25 cellular contexts compared by ENCODE assay signal in genomic region chr6:96841241-96841824, GRCh38.
"Had no signal": no experiment of that assay in that cellular context is flagged by ENCODE, and none has a peak within 500 bp of the region (broad histone marks: within the 10 kb centered on the region; RNA-seq: fewer than 3 reads in every experiment).

No MANE protein-coding gene starts in this region.

- H3K4me3 Mint-ChIP-seq: activated B cell treated with CpG ODN at 0.5 μM for 24 hours; activated CD4-positive, alpha-beta T cell treated with anti-CD3 and anti-CD28 coated beads for 36 hours; activated naive CD4-positive, alpha-beta T cell treated with anti-CD3 and anti-CD28 coated beads for 36 hours; activated naive CD8-positive, alpha-beta T cell treated with anti-CD3 and anti-CD28 coated beads, Interleukin-2, amount 10 ng/mL, durations not matched to agents 7 days and 5 days; natural killer cell treated with Interleukin-12 subunit alpha and Interleukin-12 subunit beta and Interleukin-15 and Interleukin-18, amount 100 ng/mL, for 72 hours; stimulated activated naive CD8-positive, alpha-beta T cell treated with anti-CD3 and anti-CD28 coated beads, Interleukin-15, Interleukin-2, amounts not matched to agents 100 ng/mL and 50 ng/mL, for 24 hours; T-helper 1 cell treated with Interleukin-12 subunit alpha and Interleukin-12 subunit beta and Interleukin-4 antibody, amounts not matched to agents 30 μg/mL and 1 μg/mL, for 36 hours had no signal

- H3K27ac Mint-ChIP-seq: activated B cell treated with CpG ODN at 0.5 μM for 24 hours; activated CD4-positive, alpha-beta T cell treated with anti-CD3 and anti-CD28 coated beads for 36 hours; activated naive CD4-positive, alpha-beta T cell treated with anti-CD3 and anti-CD28 coated beads for 36 hours; activated naive CD8-positive, alpha-beta T cell treated with anti-CD3 and anti-CD28 coated beads, Interleukin-2, amount 10 ng/mL, durations not matched to agents 7 days and 5 days; natural killer cell treated with Interleukin-12 subunit alpha and Interleukin-12 subunit beta and Interleukin-15 and Interleukin-18, amount 100 ng/mL, for 72 hours; stimulated activated naive CD8-positive, alpha-beta T cell treated with anti-CD3 and anti-CD28 coated beads, Interleukin-15, Interleukin-2, amounts not matched to agents 100 ng/mL and 50 ng/mL, for 24 hours; T-helper 1 cell treated with Interleukin-12 subunit alpha and Interleukin-12 subunit beta and Interleukin-4 antibody, amounts not matched to agents 30 μg/mL and 1 μg/mL, for 36 hours had no signal

- H3K27ac ChIP-seq: body of pancreas, cardiac muscle cell, gastrocnemius medialis, left lung, prostate gland, tibial artery had no signal

- H3K9me3 Mint-ChIP-seq: natural killer cell treated with Interleukin-12 subunit alpha and Interleukin-12 subunit beta and Interleukin-15 and Interleukin-18, amount 100 ng/mL, for 72 hours had no signal

- H3K4me3 ChIP-seq: body of pancreas, cardiac muscle cell, gastrocnemius medialis, left lung, lung, prostate gland, tibial artery had no signal

- H3K36me3 Mint-ChIP-seq: activated naive CD8-positive, alpha-beta T cell treated with anti-CD3 and anti-CD28 coated beads, Interleukin-2, amount 10 ng/mL, durations not matched to agents 7 days and 5 days had no signal

- H3K9me3 ChIP-seq: body of pancreas, gastrocnemius medialis, prostate gland had no signal

- DNase-seq: activated B cell treated with CpG ODN at 0.5 μM for 24 hours; activated CD4-positive, alpha-beta T cell treated with anti-CD3 and anti-CD28 coated beads for 36 hours; activated CD4-positive, alpha-beta T cell treated with anti-CD3 and anti-CD28 coated beads, Interleukin-2, amount 50 U/mL, for 48 hours; activated CD8-positive, alpha-beta memory T cell treated with anti-CD3 and anti-CD28 coated beads, Interleukin-2, amount 50 U/mL, for 48 hours; activated naive CD4-positive, alpha-beta T cell treated with anti-CD3 and anti-CD28 coated beads for 36 hours; activated naive CD8-positive, alpha-beta T cell treated with anti-CD3 and anti-CD28 coated beads, Interleukin-2, amount 10 ng/mL, durations not matched to agents 7 days and 5 days; activated T-cell treated with anti-CD3 and anti-CD28 coated beads, Interleukin-2, amount 50 U/mL, for 48 hours; body of pancreas; dermis blood vessel endothelial cell; effector CD8-positive, alpha-beta T cell; gastrocnemius medialis; hippocampal formation; kidney glomerular epithelial cell; left lung; right cardiac atrium; stimulated activated CD4-positive, alpha-beta T cell treated with anti-CD3 and anti-CD28 coated beads, Interleukin-1b, Interleukin-23, amount 100 ng/mL, for 48 hours; T1000; tibial artery had no signal

- H3K36me3 ChIP-seq: cardiac muscle cell, gastrocnemius medialis, left lung, prostate gland, tibial artery had no signal

- ATAC-seq: activated CD4-positive, alpha-beta T cell treated with anti-CD3 and anti-CD28 coated beads for 36 hours; body of pancreas; esophagus mucosa; gastrocnemius medialis; left lung; natural killer cell treated with Interleukin-12 subunit alpha and Interleukin-12 subunit beta and Interleukin-15 and Interleukin-18, amount 100 ng/mL, for 72 hours; right cardiac atrium had no signal
